Comparison of ENCODE assay signal across 1 cellular context in the genomic region with DNA sequence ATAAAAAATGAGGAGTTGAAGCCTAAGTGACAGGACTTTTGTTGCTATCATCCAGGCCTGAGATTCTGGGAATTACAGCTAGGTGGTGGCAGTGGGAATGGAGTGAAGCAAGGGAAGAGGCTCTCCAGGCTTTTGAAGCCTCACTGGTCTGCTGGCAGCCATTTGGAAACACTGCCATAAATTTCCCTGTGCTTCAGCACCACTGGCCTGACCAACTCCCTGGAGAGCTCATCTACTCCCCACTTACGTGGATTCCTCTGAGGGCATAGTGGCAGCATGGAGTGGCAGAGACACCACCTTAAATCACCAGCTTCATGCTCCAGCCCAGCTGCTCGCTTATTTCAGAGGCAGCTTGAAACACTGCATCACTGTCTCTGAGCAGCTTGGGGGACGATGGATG.
TF ChIP-seq lines count a peak whose summit lies in the region.

No MANE protein-coding gene starts in this region.

TF ChIP-seq in neural cell, 6 proteins besides CTCF, POLR2A, EP300 and RAD21:
- TF ChIP-seq, protein P1, sequence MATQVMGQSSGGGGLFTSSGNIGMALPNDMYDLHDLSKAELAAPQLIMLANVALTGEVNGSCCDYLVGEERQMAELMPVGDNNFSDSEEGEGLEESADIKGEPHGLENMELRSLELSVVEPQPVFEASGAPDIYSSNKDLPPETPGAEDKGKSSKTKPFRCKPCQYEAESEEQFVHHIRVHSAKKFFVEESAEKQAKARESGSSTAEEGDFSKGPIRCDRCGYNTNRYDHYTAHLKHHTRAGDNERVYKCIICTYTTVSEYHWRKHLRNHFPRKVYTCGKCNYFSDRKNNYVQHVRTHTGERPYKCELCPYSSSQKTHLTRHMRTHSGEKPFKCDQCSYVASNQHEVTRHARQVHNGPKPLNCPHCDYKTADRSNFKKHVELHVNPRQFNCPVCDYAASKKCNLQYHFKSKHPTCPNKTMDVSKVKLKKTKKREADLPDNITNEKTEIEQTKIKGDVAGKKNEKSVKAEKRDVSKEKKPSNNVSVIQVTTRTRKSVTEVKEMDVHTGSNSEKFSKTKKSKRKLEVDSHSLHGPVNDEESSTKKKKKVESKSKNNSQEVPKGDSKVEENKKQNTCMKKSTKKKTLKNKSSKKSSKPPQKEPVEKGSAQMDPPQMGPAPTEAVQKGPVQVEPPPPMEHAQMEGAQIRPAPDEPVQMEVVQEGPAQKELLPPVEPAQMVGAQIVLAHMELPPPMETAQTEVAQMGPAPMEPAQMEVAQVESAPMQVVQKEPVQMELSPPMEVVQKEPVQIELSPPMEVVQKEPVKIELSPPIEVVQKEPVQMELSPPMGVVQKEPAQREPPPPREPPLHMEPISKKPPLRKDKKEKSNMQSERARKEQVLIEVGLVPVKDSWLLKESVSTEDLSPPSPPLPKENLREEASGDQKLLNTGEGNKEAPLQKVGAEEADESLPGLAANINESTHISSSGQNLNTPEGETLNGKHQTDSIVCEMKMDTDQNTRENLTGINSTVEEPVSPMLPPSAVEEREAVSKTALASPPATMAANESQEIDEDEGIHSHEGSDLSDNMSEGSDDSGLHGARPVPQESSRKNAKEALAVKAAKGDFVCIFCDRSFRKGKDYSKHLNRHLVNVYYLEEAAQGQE (IDR thresholded peaks at IDR 0.05; ENCODE audit: borderline replicate concordance), result no peak
- no peak for TF ChIP-seq MXI1 (conservative IDR thresholded peaks at IDR 0.05; ENCODE audit: poor library complexity, severe bottlenecking)
- TF ChIP-seq POLR2AphosphoS5 (IDR thresholded peaks at IDR 0.05), result no peak
- TF ChIP-seq EZH2 (IDR thresholded peaks at IDR 0.05; ENCODE audit: borderline replicate concordance, insufficient read depth, low read length, poor library complexity, severe bottlenecking), result no peak
- no peak for TF ChIP-seq SMC3 (conservative IDR thresholded peaks at IDR 0.05; ENCODE audit: poor library complexity)
- no peak for TF ChIP-seq TAF1 (IDR thresholded peaks at IDR 0.05; ENCODE audit: low read depth)
